13 cellular contexts compared by ENCODE assay signal in genomic region chr14:74888164-74889158, GRCh38. TPM values are rescaled to one million over a fixed set of nuclear protein-coding genes. Genes with fewer than 3 reads are reported as not detected.
DNase-seq lines count a peak whose midpoint lies in the region; ATAC-seq, FAIRE-seq and TF ChIP-seq lines count a peak whose summit lies in the region.
"Had no signal": no experiment of that assay in that cellular context is flagged by ENCODE, and none has a peak within 500 bp of the region (broad histone marks: within the 10 kb centered on the region; RNA-seq: fewer than 3 reads in every experiment).

No MANE protein-coding gene starts in this region.

- DNase-seq in HCEC 1CT (peak; percentile 11), RWPE1 (ENCODE audit: low spot score) (peak; percentile 30), bronchial epithelial cell (ENCODE audit: low read depth) (peak; percentile 39), NCI-H187 (lab: John Stamatoyannopoulos, UW) (no peak), RPMI8226 (no peak), inferior parietal cortex (ENCODE audit: extremely low spot score) (no peak), NCI-H510A (lab: John Stamatoyannopoulos, UW) (no peak)
- no peak for DNase-seq in natural killer cell treated with Interleukin-12 subunit alpha and Interleukin-12 subunit beta and Interleukin-15 and Interleukin-18, amount 100 ng/mL, for 72 hours (ENCODE audit: low spot score)
- DNase-seq: activated CD4-positive, alpha-beta T cell treated with anti-CD3 and anti-CD28 coated beads, Interleukin-2, amount 50 U/mL, for 1 hour; caudate nucleus; NCI-H1694 treated with DMSO at 0.1 percent for 48 hours had no signal

- peak overlapping the region; percentile 61 for H3K27ac ChIP-seq in RWPE1

- H3K36me3 Mint-ChIP-seq in natural killer cell treated with Interleukin-12 subunit alpha and Interleukin-12 subunit beta and Interleukin-15 and Interleukin-18, amount 100 ng/mL, for 72 hours = peaks cover 1% of the 10 kb centered on the region

- H3K4me3 ChIP-seq in bronchial epithelial cell (ENCODE audit: low read depth, low read length) = no peak overlapping the region
- H3K4me3 ChIP-seq: HAP-1 had no signal

- no peak for FAIRE-seq in bronchial epithelial cell (lab: Jason Lieb, UNC)
- FAIRE-seq: RCC 7860 had no signal

- ATAC-seq in natural killer cell treated with Interleukin-12 subunit alpha and Interleukin-12 subunit beta and Interleukin-15 and Interleukin-18, amount 100 ng/mL, for 72 hours = no peak

- H3K36me3 ChIP-seq in bronchial epithelial cell (ENCODE audit: control insufficient read depth, insufficient read depth, low read length) = peaks cover 13% of the 10 kb centered on the region

- H3K4me3 Mint-ChIP-seq in natural killer cell treated with Interleukin-12 subunit alpha and Interleukin-12 subunit beta and Interleukin-15 and Interleukin-18, amount 100 ng/mL, for 72 hours = peak overlapping the region; percentile 12

- no peaks in the 10 kb centered on the region for H3K27me3 ChIP-seq in bronchial epithelial cell (ENCODE audit: control insufficient read depth, insufficient read depth, low read length)

- TF ChIP-seq CTCF in RWPE1 (conservative IDR thresholded peaks at IDR 0.05; ENCODE audit: low read depth) (no peak), bronchial epithelial cell (IDR thresholded peaks at IDR 0.05; ENCODE audit: insufficient read depth, low read length, severe bottlenecking) (no peak)

- CTCF ChIA-PET in RWPE1 (lab: Yijun Ruan, JAX) = interaction anchor here (0.6 kb wide), 1 partner anchor 200 kb away, joined by 3 read pairs; no protein-coding TSS in a partner anchor

- H3K9me3 Mint-ChIP-seq in natural killer cell treated with Interleukin-12 subunit alpha and Interleukin-12 subunit beta and Interleukin-15 and Interleukin-18, amount 100 ng/mL, for 72 hours = no peaks in the 10 kb centered on the region

- peak overlapping the region; percentile 13 to 41 for H3K27ac Mint-ChIP-seq in natural killer cell treated with Interleukin-12 subunit alpha and Interleukin-12 subunit beta and Interleukin-15 and Interleukin-18, amount 100 ng/mL, for 72 hours

- POLR2A ChIA-PET in RWPE1 (lab: Yijun Ruan, JAX; ENCODE audit: low non-redundant PET) = no interaction called here

- H3K27me3 Mint-ChIP-seq in natural killer cell treated with Interleukin-12 subunit alpha and Interleukin-12 subunit beta and Interleukin-15 and Interleukin-18, amount 100 ng/mL, for 72 hours = no peaks in the 10 kb centered on the region

- H3K4me1 Mint-ChIP-seq in natural killer cell treated with Interleukin-12 subunit alpha and Interleukin-12 subunit beta and Interleukin-15 and Interleukin-18, amount 100 ng/mL, for 72 hours (ENCODE audit: low read depth in 2 of 2) = peaks cover 40 to 44% of the 10 kb centered on the region in 2 donors

RNA-seq across cellular contexts. Expression of gene DLST, which starts 6.7 kb away (rescaled TPM):
- total RNA-seq in bronchial epithelial cell = 48.2 and 58.5 TPM in 2 replicates
- total RNA-seq in natural killer cell treated with Interleukin-12 subunit alpha and Interleukin-12 subunit beta and Interleukin-15 and Interleukin-18, amount 100 ng/mL, for 72 hours = 100 to 1,000 TPM; 127 to 136 TPM

RNA-seq across cellular contexts. Expression of gene PROX2, which starts 12.5 kb away (rescaled TPM):
- not detected in 2 replicates for total RNA-seq in bronchial epithelial cell
- 1 to 10 TPM in 1 of 2 donors, under 1 TPM in 1; 0.56 to 1.5 TPM for total RNA-seq in natural killer cell treated with Interleukin-12 subunit alpha and Interleukin-12 subunit beta and Interleukin-15 and Interleukin-18, amount 100 ng/mL, for 72 hours

RNA-seq across cellular contexts. Expression of gene RPS6KL1, which starts 34.6 kb away (rescaled TPM):
- total RNA-seq in bronchial epithelial cell = 1.5 and 6.1 TPM in 2 replicates
- 10 to 100 TPM; 10.0 to 12.8 TPM for total RNA-seq in natural killer cell treated with Interleukin-12 subunit alpha and Interleukin-12 subunit beta and Interleukin-15 and Interleukin-18, amount 100 ng/mL, for 72 hours

Comparison
In these comparisons a context has a peak if more than half of its experiments do, and no peak if none do; other contexts are left out.
1. DNase-seq: peak in HCEC 1CT (single experiment), RWPE1 (single experiment) and bronchial epithelial cell (single experiment); none in natural killer cell treated with Interleukin-12 subunit alpha and Interleukin-12 subunit beta and Interleukin-15 and Interleukin-18, amount 100 ng/mL, for 72 hours (single experiment), NCI-H187 (0 of 2), RPMI8226 (single experiment), inferior parietal cortex (single experiment) and NCI-H510A (single experiment).